8 cellular contexts compared by ENCODE assay signal in genomic region chr16:53098526-53099317, GRCh38. TPM values are rescaled to one million over a fixed set of nuclear protein-coding genes. Genes with fewer than 3 reads are reported as not detected.
DNase-seq lines count a peak whose midpoint lies in the region; ATAC-seq, FAIRE-seq and TF ChIP-seq lines count a peak whose summit lies in the region.

No MANE protein-coding gene starts in this region.

- no peaks in the 10 kb centered on the region for H3K36me3 Mint-ChIP-seq in T-helper 17 cell (ENCODE audit: low read depth)

- intact Hi-C loops in GM12878 (cut with micrococcal nuclease; ENCODE audit: unreplicated experiment), result loop anchor here (1.0 kb wide), 2 partner anchors 32 to 37 kb away; no protein-coding TSS in a partner anchor

- RAD21 ChIA-PET in GM12878 (lab: Charles Lee; ENCODE audit: unreplicated experiment), result interaction anchor here (0.8 to 10.4 kb wide), 12 partner anchors 13 to 437 kb away, joined by 3 to 107 read pairs (median 9); partner anchors contain the start of gene CHD9

- H3K4me1 Mint-ChIP-seq in T-helper 17 cell, result peaks cover 18% of the 10 kb centered on the region

- H3K79me2 ChIP-seq in Loucy (ENCODE audit: insufficient read depth, low read length) (peaks cover 5% of the 10 kb centered on the region; the same call in 1 of the 2 replicates), GM12878 (ENCODE audit: control insufficient read depth, insufficient read depth, low read length) (peaks cover 57% of the 10 kb centered on the region)

- H3K4me1 ChIP-seq in Loucy (ENCODE audit: insufficient read depth, low read length, poor library complexity, severe bottlenecking) (peaks cover 24% of the 10 kb centered on the region), GM12878 (ENCODE audit: control insufficient read depth, insufficient read depth, low read length) (peaks cover 33% of the 10 kb centered on the region)

- no peaks in the 10 kb centered on the region for H3K9me2 ChIP-seq in Loucy (replicated peaks; ENCODE audit: low read depth, low read length)

- ATAC-seq in T-helper 17 cell (peak; percentile 74), GM12878 (peak; percentile 81)

- no peaks in the 10 kb centered on the region for H3K9me3 ChIP-seq in Loucy (ENCODE audit: insufficient read depth, low read depth, low read length)
- no peaks in the 10 kb centered on the region for H3K9me3 ChIP-seq in T-helper 17 cell (ENCODE audit: control insufficient read depth, low read length, poor library complexity, severe bottlenecking)
- no peaks in the 10 kb centered on the region for H3K9me3 ChIP-seq in GM12878 (replicated peaks; ENCODE audit: control insufficient read depth, insufficient read depth, low read length)
- H3K9me3 ChIP-seq in iPS-18c (ENCODE audit: control insufficient read depth, insufficient read depth, low read length), result no peaks in the 10 kb centered on the region

- H3K4me2 ChIP-seq in Loucy (ENCODE audit: low read depth, low read length, poor library complexity, severe bottlenecking), result peak overlapping the region; percentile 80
- H3K4me2 ChIP-seq in GM12878 (ENCODE audit: control insufficient read depth, insufficient read depth), result peak overlapping the region; percentile 70

- POLR2A ChIA-PET in GM12878 (lab: Charles Lee), result interaction anchor here (0.7 to 6.8 kb wide), 7 partner anchors 8 to 39 kb away, joined by 3 to 142 read pairs (median 4); partner anchors contain the start of gene CHD9

- peak overlapping the region; percentile 73 for H3K9ac ChIP-seq in Loucy (ENCODE audit: low read depth, low read length, poor library complexity, severe bottlenecking)
- H3K9ac ChIP-seq in GM12878 (ENCODE audit: control insufficient read depth, insufficient read depth, low read length), result peak overlapping the region; percentile 76

- SMC1A ChIA-PET in GM12878 (lab: Charles Lee; ENCODE audit: uncharacterized antibody, unreplicated experiment), result interaction anchor here (1.0 to 11.1 kb wide), 12 partner anchors 8 to 110 kb away, joined by 4 to 270 read pairs (median 6); partner anchors contain the start of gene CHD9

- peak; percentile 60 to 74; a peak in 3 of 4 replicates for TF ChIP-seq EP300 in GM12878 (IDR thresholded peaks at IDR 0.05; ENCODE audit: borderline replicate concordance in 1 of 2, control insufficient read depth in 1 of 2, low read depth in 2 of 2, low read length in 2 of 2)

- 0% methylated on average over 16 of the region's 16 CpGs for WGBS in GM12878 (ENCODE audit: insufficient coverage, insufficient replicate concordance, low lambda C conversion rate, missing lambda C conversion rate)

- H3K27ac ChIP-seq in GM12878 (ENCODE audit: control insufficient read depth, insufficient read depth), result peak overlapping the region; percentile 96

- H3K36me3 ChIP-seq in Loucy (ENCODE audit: insufficient read depth, low read length), result no peaks in the 10 kb centered on the region
- H3K36me3 ChIP-seq in GM12878 (ENCODE audit: control insufficient read depth in 2 of 2, insufficient read depth in 2 of 2, low read length in 1 of 2), result no peaks in the 10 kb centered on the region; a peak in 1 of 4 replicates

- H2AFZ ChIP-seq in Loucy (ENCODE audit: low read length) (peak overlapping the region; percentile 84), GM12878 (ENCODE audit: control insufficient read depth, low read depth, low read length) (peak overlapping the region; percentile 63)

- peak overlapping the region; percentile 96 for H3K27ac Mint-ChIP-seq in T-helper 17 cell

- peak; percentile 65 for TF ChIP-seq POLR2A in GM12878 (IDR thresholded peaks at IDR 0.05; ENCODE audit: low read depth, low read length)

- DNase-seq in GOT3 (lab: John Stamatoyannopoulos, UW) (peak; percentile 21), T-helper 17 cell (peak in 2 of 3 donors; percentile 6 to 36), GM12878 (ENCODE audit: low read depth, low spot score) (peak; percentile 66), skeletal muscle cell (ENCODE audit: low read depth) (peak; percentile 99), OCI-M2 (lab: John Stamatoyannopoulos, UW; ENCODE audit: unreplicated experiment) (no peak)

- BruUV-seq in GM12878 (replicated peaks; lab: Mats Ljungman, UMichigan), result TSS peak; percentile 89

- no peaks in the 10 kb centered on the region for H4K20me1 ChIP-seq in Loucy (ENCODE audit: insufficient read depth, low read length, poor library complexity, severe bottlenecking)
- H4K20me1 ChIP-seq in GM12878 (ENCODE audit: control insufficient read depth, insufficient read depth), result no peaks in the 10 kb centered on the region

- TF ChIP-seq CTCF in Loucy (conservative IDR thresholded peaks at IDR 0.05; ENCODE audit: low read length) (no peak), GM12878 (IDR thresholded peaks at IDR 0.05 in 2 of 3, conservative IDR thresholded peaks at IDR 0.05 in 1 of 3; ENCODE audit: control insufficient read depth in 2 of 3, extremely low read depth in 1 of 3, insufficient read depth in 1 of 3, low read depth in 3 of 3, low read length in 3 of 3) (no peak)

- peak overlapping the region; percentile 40; the same call in 1 of the 2 replicates for H3K4me3 ChIP-seq in GM08714 (ENCODE audit: low read length)
- H3K4me3 ChIP-seq in Loucy (ENCODE audit: low read length, poor library complexity, severe bottlenecking), result peak overlapping the region; percentile 80
- peak overlapping the region; percentile 79 for H3K4me3 ChIP-seq in GM12878
- peak overlapping the region; percentile 62; the same call in 1 of the 2 replicates for H3K4me3 ChIP-seq in iPS-18c (ENCODE audit: insufficient read depth, low read depth, low read length)
- H3K4me3 ChIP-seq in skeletal muscle cell (ENCODE audit: low read depth, low read length), result peak overlapping the region; percentile 47

- peak overlapping the region; percentile 90 for H3K4me3 Mint-ChIP-seq in T-helper 17 cell

- in situ Hi-C loops in GM12878 (cut with MboI), result loop anchor here (5.0 kb wide), 1 partner anchor 36 kb away; no protein-coding TSS in a partner anchor

- no peak for TF ChIP-seq RAD21 in GM12878 (IDR thresholded peaks at IDR 0.05; ENCODE audit: insufficient read depth, low read depth, low read length)

- FAIRE-seq in GM12878 (lab: Jason Lieb, UNC), result no peak

- CTCF ChIA-PET in GM12878 (lab: Yijun Ruan, JAX), result interaction anchor here (0.7 to 3.3 kb wide), 12 partner anchors 8 to 109 kb away, joined by 3 to 17 read pairs (median 7); partner anchors contain the start of gene CHD9

- no peaks in the 10 kb centered on the region for H3K27me3 ChIP-seq in Loucy (ENCODE audit: insufficient read depth, low read length, poor library complexity, severe bottlenecking)
- no peaks in the 10 kb centered on the region for H3K27me3 ChIP-seq in GM12878 (replicated peaks in 1 of 2; ENCODE audit: control insufficient read depth in 2 of 2, insufficient read depth in 2 of 2, low read length in 1 of 2)

- peaks cover 6% of the 10 kb centered on the region; the same call in 1 of the 2 replicates for H3F3A ChIP-seq in Loucy (ENCODE audit: low read depth)

- no peaks in the 10 kb centered on the region for H3K27me3 Mint-ChIP-seq in T-helper 17 cell

TF ChIP-seq in GM12878, 131 proteins besides CTCF, POLR2A, EP300 and RAD21 (continues in another document):
- TF ChIP-seq NFIC (IDR thresholded peaks at IDR 0.05; ENCODE audit: low read depth, low read length) (peak; percentile 66; the same call in 1 of the 2 replicates), IKZF1 (conservative IDR thresholded peaks at IDR 0.05) (peak; percentile 81), ZNF384 (IDR thresholded peaks at IDR 0.05; ENCODE audit: borderline replicate concordance, low read depth, low read length) (no peak), RELA (IDR thresholded peaks at IDR 0.05; ENCODE audit: borderline replicate concordance, partially characterized antibody) (peak; percentile 79), MYC (IDR thresholded peaks at IDR 0.05; ENCODE audit: insufficient read depth, insufficient read length, insufficient replicate concordance, low read length, severe bottlenecking) (no peak), BCL11A (IDR thresholded peaks at IDR 0.05; ENCODE audit: low read depth, low read length) (no peak; the same call in 1 of the 2 replicates), PAX5 (IDR thresholded peaks at IDR 0.05; ENCODE audit: borderline replicate concordance, low read depth, low read length) (peak; percentile 62)

RNA-seq across cellular contexts. Expression of gene CHD9, which starts 43.9 kb away (rescaled TPM):
- total RNA-seq in T-helper 17 cell, result 10 to 100 TPM; 32.4 to 33.3 TPM
- total RNA-seq in GM12878 (2013; cell fraction: nucleolus; rRNA removed), result 479 and 542 TPM in 2 replicates
- 33.1 and 35.3 TPM in 2 replicates for total RNA-seq in GM12878 (2014; rRNA removed)
- total RNA-seq in GM12878 (2014; rRNA removed; fragmentation: Illumina TruSeq; extraction: Trizol), result 57.6 and 59.6 TPM in 2 replicates
- 41.6 and 50.3 TPM in 2 replicates for total RNA-seq in GM12878 (2021)
- 21.4 TPM for polyA plus RNA-seq in GM12878 (2011; ENCODE audit: low read depth)
- 51.0 and 71.7 TPM in 2 replicates for polyA plus RNA-seq in GM12878 (2011; rRNA removed)
- polyA plus RNA-seq in GM12878 (2011; cell fraction: cytosol; rRNA removed), result 13.6 and 29.4 TPM in 2 replicates
- 34.9 and 45.9 TPM in 2 replicates for polyA plus RNA-seq in GM12878 (2011; cell fraction: nucleus; rRNA removed)
- polyA plus RNA-seq in GM12878 (2012), result 18.7 and 27.0 TPM in 2 replicates
- 37.4 and 51.2 TPM in 2 replicates for polyA plus RNA-seq in GM12878 (2014; fragmentation: Illumina TruSeq; extraction: Trizol)
- 10 to 100 TPM; 70.5 to 95.7 TPM for polyA plus RNA-seq in GM12878 (2014; fragmentation: Nextera tagmentation; extraction: Ambion mirVana)
- polyA plus RNA-seq in GM12878 (2014; rRNA removed), result 23.6 and 29.2 TPM in 2 replicates
- polyA plus RNA-seq in GM12878 (2016; fragmentation: Nextera tagmentation; extraction: Ambion mirVana), result 10 to 100 TPM; 66.1 to 72.1 TPM
- 129 and 207 TPM in 2 replicates for polyA minus RNA-seq in GM12878 (2011; rRNA and poly(A)+ RNA removed)
- polyA minus RNA-seq in GM12878 (2011; cell fraction: cytosol; rRNA and poly(A)+ RNA removed), result 19.8 and 19.9 TPM in 2 replicates
- 95.9 and 118 TPM in 2 replicates for polyA minus RNA-seq in GM12878 (2011; cell fraction: nucleus; rRNA and poly(A)+ RNA removed)

RNA-seq across cellular contexts. Expression of gene CHD9NB, which starts 46.0 kb away (rescaled TPM):
- total RNA-seq in T-helper 17 cell, result under 1 TPM in 1 of 2 donors, not detected in 1; 0.31 TPM
- 1.0 and 1.5 TPM in 2 replicates for total RNA-seq in GM12878 (2013; cell fraction: nucleolus; rRNA removed)
- 0.51 and 0.82 TPM in 2 replicates for total RNA-seq in GM12878 (2014; rRNA removed)
- 0.60 and 1.0 TPM in 2 replicates for total RNA-seq in GM12878 (2014; rRNA removed; fragmentation: Illumina TruSeq; extraction: Trizol)
- 0.58 and 0.69 TPM in 2 replicates for total RNA-seq in GM12878 (2021)
- 0.16 TPM for polyA plus RNA-seq in GM12878 (2011; ENCODE audit: low read depth)
- polyA plus RNA-seq in GM12878 (2011; rRNA removed), result 0.76 TPM in 2 replicates
- polyA plus RNA-seq in GM12878 (2011; cell fraction: cytosol; rRNA removed), result 0.97 and 1.3 TPM in 2 replicates
- 0.93 and 1.3 TPM in 2 replicates for polyA plus RNA-seq in GM12878 (2011; cell fraction: nucleus; rRNA removed)
- polyA plus RNA-seq in GM12878 (2012), result 0.32 and 0.52 TPM in 2 replicates
- polyA plus RNA-seq in GM12878 (2014; fragmentation: Illumina TruSeq; extraction: Trizol), result 0.44 and 0.94 TPM in 2 replicates
- polyA plus RNA-seq in GM12878 (2014; fragmentation: Nextera tagmentation; extraction: Ambion mirVana), result under 1 TPM; 0.14 to 0.22 TPM
- polyA plus RNA-seq in GM12878 (2014; rRNA removed), result 0.56 and 0.63 TPM in 2 replicates
- 1 to 10 TPM; 1.3 to 1.6 TPM for polyA plus RNA-seq in GM12878 (2016; fragmentation: Nextera tagmentation; extraction: Ambion mirVana)
- polyA minus RNA-seq in GM12878 (2011; rRNA and poly(A)+ RNA removed), result 1.0 and 2.4 TPM in 2 replicates
- polyA minus RNA-seq in GM12878 (2011; cell fraction: cytosol; rRNA and poly(A)+ RNA removed), result 0.52 and 0.94 TPM in 2 replicates
- polyA minus RNA-seq in GM12878 (2011; cell fraction: nucleus; rRNA and poly(A)+ RNA removed), result 0.60 and 1.7 TPM in 2 replicates
